33 cellular contexts compared by ENCODE assay signal in genomic region chr1:13838236-13838635, GRCh38.
"Had no signal": no experiment of that assay in that cellular context is flagged by ENCODE, and none has a peak within 500 bp of the region (broad histone marks: within the 10 kb centered on the region; RNA-seq: fewer than 3 reads in every experiment).

No MANE protein-coding gene starts in this region.

- H3K27ac ChIP-seq: VCaP, WERI-Rb-1 had no signal

- H3K36me3 ChIP-seq: WERI-Rb-1 had no signal

- DNase-seq: activated B cell treated with CpG ODN at 0.5 μM for 24 hours; activated CD4-positive, alpha-beta memory T cell treated with anti-CD3 and anti-CD28 coated beads for 36 hours; activated CD4-positive, alpha-beta memory T cell treated with anti-CD3 and anti-CD28 coated beads, Interleukin-2, amount 10 ng/mL, durations not matched to agents 7 days and 5 days; activated CD4-positive, alpha-beta T cell treated with anti-CD3 and anti-CD28 coated beads for 1 hour; activated CD4-positive, alpha-beta T cell treated with anti-CD3 and anti-CD28 coated beads for 36 hours; activated CD4-positive, alpha-beta T cell treated with anti-CD3 and anti-CD28 coated beads for 4 hours; activated CD4-positive, alpha-beta T cell treated with anti-CD3 and anti-CD28 coated beads for 48 hours; activated CD4-positive, alpha-beta T cell treated with anti-CD3 and anti-CD28 coated beads, Interleukin-2, amount 10 ng/mL, durations not matched to agents 24 days and 14 days; activated CD4-positive, alpha-beta T cell treated with anti-CD3 and anti-CD28 coated beads, Interleukin-2, amount 10 ng/mL, durations not matched to agents 7 days and 5 days; activated CD4-positive, alpha-beta T cell treated with anti-CD3 and anti-CD28 coated beads, Interleukin-2, amount 50 U/mL, for 1 hour; activated CD4-positive, alpha-beta T cell treated with anti-CD3 and anti-CD28 coated beads, Interleukin-2, amount 50 U/mL, for 4 hours; activated CD4-positive, alpha-beta T cell treated with anti-CD3 and anti-CD28 coated beads, Interleukin-2, amount 50 U/mL, for 48 hours; activated CD4-positive, CD25-positive, alpha-beta regulatory T cell; activated CD4-positive, CD25-positive, alpha-beta regulatory T cell treated with anti-CD3 and anti-CD28 coated beads, Interleukin-2, amount 50 U/mL, for 72 hours; activated CD8-positive, alpha-beta memory T cell treated with anti-CD3 and anti-CD28 coated beads for 24 hours; activated CD8-positive, alpha-beta memory T cell treated with anti-CD3 and anti-CD28 coated beads, Interleukin-2, amount 10 ng/mL, durations not matched to agents 7 days and 5 days; activated CD8-positive, alpha-beta memory T cell treated with anti-CD3 and anti-CD28 coated beads, Interleukin-2, amount 50 U/mL, for 4 hours; activated CD8-positive, alpha-beta memory T cell treated with anti-CD3 and anti-CD28 coated beads, Interleukin-2, amount 50 U/mL, for 48 hours; activated CD8-positive, alpha-beta T cell treated with anti-CD3 and anti-CD28 coated beads for 36 hours; activated CD8-positive, alpha-beta T cell treated with anti-CD3 and anti-CD28 coated beads, Interleukin-2, amount 10 ng/mL, durations not matched to agents 7 days and 5 days; activated T-cell treated with anti-CD3 and anti-CD28 coated beads for 4 hours; activated T-cell treated with anti-CD3 and anti-CD28 coated beads, Interleukin-2, amount 50 U/mL, for 1 hour; activated T-cell treated with anti-CD3 and anti-CD28 coated beads, Interleukin-2, amount 50 U/mL, for 24 hours; activated T-cell treated with anti-CD3 and anti-CD28 coated beads, Interleukin-2, amount 50 U/mL, for 4 hours; T-helper 2 cell; T-helper 9 cell; T1000; WERI-Rb-1 had no signal

- H3K27ac Mint-ChIP-seq: activated B cell treated with CpG ODN at 0.5 μM for 24 hours; activated CD4-positive, alpha-beta memory T cell treated with anti-CD3 and anti-CD28 coated beads for 36 hours; activated CD4-positive, alpha-beta memory T cell treated with anti-CD3 and anti-CD28 coated beads, Interleukin-2, amount 10 ng/mL, durations not matched to agents 7 days and 5 days; activated CD4-positive, alpha-beta T cell treated with anti-CD3 and anti-CD28 coated beads for 36 hours; activated CD4-positive, alpha-beta T cell treated with anti-CD3 and anti-CD28 coated beads, Interleukin-2, amount 10 ng/mL, durations not matched to agents 24 days and 14 days; activated CD4-positive, alpha-beta T cell treated with anti-CD3 and anti-CD28 coated beads, Interleukin-2, amount 10 ng/mL, durations not matched to agents 7 days and 5 days; activated CD8-positive, alpha-beta memory T cell treated with anti-CD3 and anti-CD28 coated beads, Interleukin-2, amount 10 ng/mL, durations not matched to agents 7 days and 5 days; activated CD8-positive, alpha-beta T cell treated with anti-CD3 and anti-CD28 coated beads for 36 hours; activated CD8-positive, alpha-beta T cell treated with anti-CD3 and anti-CD28 coated beads, Interleukin-2, amount 10 ng/mL, durations not matched to agents 7 days and 5 days; activated T-cell treated with anti-CD3 and anti-CD28 coated beads, Interleukin-2, amount 50 U/mL, for 24 hours; T-helper 1 cell treated with Interleukin-12 subunit alpha and Interleukin-12 subunit beta and Interleukin-4 antibody, amounts not matched to agents 30 μg/mL and 1 μg/mL, for 36 hours; T-helper 2 cell treated with Interferon-gamma antibody and Interleukin-4, amounts not matched to agents 5 μg/mL and 100 μg/mL, for 36 hours; WTC11 had no signal

- H3K4me1 Mint-ChIP-seq: activated B cell treated with CpG ODN at 0.5 μM for 24 hours; activated CD4-positive, alpha-beta memory T cell treated with anti-CD3 and anti-CD28 coated beads, Interleukin-2, amount 10 ng/mL, durations not matched to agents 7 days and 5 days; activated CD4-positive, alpha-beta T cell treated with anti-CD3 and anti-CD28 coated beads for 36 hours; activated CD4-positive, alpha-beta T cell treated with anti-CD3 and anti-CD28 coated beads, Interleukin-2, amount 10 ng/mL, durations not matched to agents 24 days and 14 days; activated CD4-positive, alpha-beta T cell treated with anti-CD3 and anti-CD28 coated beads, Interleukin-2, amount 10 ng/mL, durations not matched to agents 7 days and 5 days; activated CD8-positive, alpha-beta memory T cell treated with anti-CD3 and anti-CD28 coated beads, Interleukin-2, amount 10 ng/mL, durations not matched to agents 7 days and 5 days; WTC11 had no signal

- H3K4me3 Mint-ChIP-seq: activated B cell treated with CpG ODN at 0.5 μM for 24 hours; activated CD4-positive, alpha-beta memory T cell treated with anti-CD3 and anti-CD28 coated beads for 36 hours; activated CD4-positive, alpha-beta memory T cell treated with anti-CD3 and anti-CD28 coated beads, Interleukin-2, amount 10 ng/mL, durations not matched to agents 7 days and 5 days; activated CD4-positive, alpha-beta T cell treated with anti-CD3 and anti-CD28 coated beads for 36 hours; activated CD4-positive, alpha-beta T cell treated with anti-CD3 and anti-CD28 coated beads, Interleukin-2, amount 10 ng/mL, durations not matched to agents 24 days and 14 days; activated CD4-positive, alpha-beta T cell treated with anti-CD3 and anti-CD28 coated beads, Interleukin-2, amount 10 ng/mL, durations not matched to agents 7 days and 5 days; activated CD8-positive, alpha-beta memory T cell treated with anti-CD3 and anti-CD28 coated beads, Interleukin-2, amount 10 ng/mL, durations not matched to agents 7 days and 5 days; activated CD8-positive, alpha-beta T cell treated with anti-CD3 and anti-CD28 coated beads for 36 hours; activated CD8-positive, alpha-beta T cell treated with anti-CD3 and anti-CD28 coated beads, Interleukin-2, amount 10 ng/mL, durations not matched to agents 7 days and 5 days; activated T-cell treated with anti-CD3 and anti-CD28 coated beads, Interleukin-2, amount 50 U/mL, for 24 hours; activated T-cell treated with anti-CD3 and anti-CD28 coated beads, Interleukin-2, amount 50 U/mL, for 4 hours; T-helper 1 cell treated with Interleukin-12 subunit alpha and Interleukin-12 subunit beta and Interleukin-4 antibody, amounts not matched to agents 30 μg/mL and 1 μg/mL, for 36 hours; T-helper 2 cell treated with Interferon-gamma antibody and Interleukin-4, amounts not matched to agents 5 μg/mL and 100 μg/mL, for 36 hours; WTC11 had no signal

- ATAC-seq: activated CD4-positive, alpha-beta T cell treated with anti-CD3 and anti-CD28 coated beads for 36 hours; activated CD4-positive, CD25-positive, alpha-beta regulatory T cell treated with anti-CD3 and anti-CD28 coated beads, Interleukin-2, amount 50 U/mL, for 24 hours; activated CD8-positive, alpha-beta memory T cell treated with anti-CD3 and anti-CD28 coated beads, Interleukin-2, amount 10 ng/mL, durations not matched to agents 7 days and 5 days; activated CD8-positive, alpha-beta T cell treated with anti-CD3 and anti-CD28 coated beads for 36 hours; activated CD8-positive, alpha-beta T cell treated with anti-CD3 and anti-CD28 coated beads, Interleukin-2, amount 10 ng/mL, durations not matched to agents 7 days and 5 days; activated T-cell treated with anti-CD3 and anti-CD28 coated beads, Interleukin-2, amount 50 U/mL, for 4 hours; WTC11 had no signal

- H3K36me3 Mint-ChIP-seq: activated CD4-positive, alpha-beta memory T cell treated with anti-CD3 and anti-CD28 coated beads for 36 hours; activated CD8-positive, alpha-beta memory T cell treated with anti-CD3 and anti-CD28 coated beads, Interleukin-2, amount 10 ng/mL, durations not matched to agents 7 days and 5 days; WTC11 had no signal
